19 cellular contexts compared by ENCODE assay signal in genomic region chr12:122206976-122207375, GRCh38. TPM values are rescaled to one million over a fixed set of nuclear protein-coding genes. Genes with fewer than 3 reads are reported as not detected.
A peak's percentile ranks its signal among the peaks of the same experiment; 100 is the strongest.
DNase-seq lines count a peak whose midpoint lies in the region; ATAC-seq and TF ChIP-seq lines count a peak whose summit lies in the region.
"Had no signal": no experiment of that assay in that cellular context is flagged by ENCODE, and none has a peak within 500 bp of the region (broad histone marks: within the 10 kb centered on the region; RNA-seq: fewer than 3 reads in every experiment).

No MANE protein-coding gene starts in this region.

- H3K79me2 ChIP-seq in PC-9 (ENCODE audit: low read depth), result no peaks in the 10 kb centered on the region

- H3K4me1 ChIP-seq in right cardiac atrium (ENCODE audit: control insufficient read depth, insufficient read depth, low read length) (no peaks in the 10 kb centered on the region), endodermal cell (ENCODE audit: control insufficient read depth, insufficient read depth, low read length) (no peaks in the 10 kb centered on the region), suprapubic skin (peaks cover 25% of the 10 kb centered on the region), PC-9 (replicated peaks; ENCODE audit: insufficient read depth) (peaks cover 6% of the 10 kb centered on the region; the same call in 1 of the 2 replicates)

- no TSS peak for BruUV-seq in PC-9 (replicated peaks; lab: Mats Ljungman, UMichigan)

- no peak overlapping the region for H3K9ac ChIP-seq in endodermal cell (ENCODE audit: extremely low read depth, low read length, poor library complexity, severe bottlenecking)
- H3K9ac ChIP-seq: BLaER1, GM23248 had no signal

- H3K27me3 ChIP-seq in right cardiac atrium (ENCODE audit: control insufficient read depth, insufficient read depth) (no peaks in the 10 kb centered on the region), endodermal cell (ENCODE audit: control insufficient read depth, insufficient read depth, low read length, poor library complexity, severe bottlenecking) (peaks cover 17% of the 10 kb centered on the region), suprapubic skin (peaks cover 14% of the 10 kb centered on the region), PC-9 (ENCODE audit: insufficient read depth, low read depth) (no peaks in the 10 kb centered on the region)

- no peak for TF ChIP-seq EP300 in suprapubic skin (IDR thresholded peaks at IDR 0.05)

- CTCF ChIA-PET in PC-9 (lab: Charles Lee), result no interaction called here

- peaks cover 35% of the 10 kb centered on the region for H3K36me3 Mint-ChIP-seq in endodermal cell (ENCODE audit: low read depth)

- intact Hi-C loops in right cardiac atrium (cut with DNase I) (no loop called here), left cardiac atrium (cut with DNase I) (no loop called here), PC-9 (cut with micrococcal nuclease; ENCODE audit: unreplicated experiment) (no loop called here)

- peaks cover 5% of the 10 kb centered on the region for H3K4me1 Mint-ChIP-seq in endodermal cell

- WGBS in right cardiac atrium, result 83% methylated on average over 8 of the region's 8 CpGs
- 81 to 97% methylated on average over 6 to 7 of the region's 8 CpGs for WGBS in endodermal cell (ENCODE audit: insufficient coverage in 1 of 2, insufficient read length in 1 of 2), 2 experiments
- 95% methylated on average over 6 of the region's 8 CpGs for WGBS in suprapubic skin

- H3K36me3 ChIP-seq in endodermal cell (ENCODE audit: control insufficient read depth, insufficient read depth, low read length), result peaks cover 49% of the 10 kb centered on the region
- peaks cover 45% of the 10 kb centered on the region for H3K36me3 ChIP-seq in suprapubic skin
- peaks cover 4% of the 10 kb centered on the region; the same call in 1 of the 2 replicates for H3K36me3 ChIP-seq in PC-9 (ENCODE audit: low read depth)

- H4K20me1 ChIP-seq in PC-9 (ENCODE audit: insufficient read depth), result no peaks in the 10 kb centered on the region

- no peaks in the 10 kb centered on the region for H3K9me3 Mint-ChIP-seq in endodermal cell
- H3K9me3 Mint-ChIP-seq: CD8-positive, alpha-beta T cell had no signal

- POLR2A ChIA-PET in PC-9 (lab: Charles Lee; ENCODE audit: unreplicated experiment), result no interaction called here

- no peak overlapping the region for H3K27ac ChIP-seq in right cardiac atrium (ENCODE audit: low read length)
- H3K27ac ChIP-seq in endodermal cell (ENCODE audit: low read depth, low read length), result no peak overlapping the region
- no peak overlapping the region for H3K27ac ChIP-seq in suprapubic skin
- H3K27ac ChIP-seq in PC-9, result no peak overlapping the region
- H3K27ac ChIP-seq: BLaER1, GM23248, Peyer's patch had no signal

- no peak overlapping the region for H3K4me3 ChIP-seq in right cardiac atrium (ENCODE audit: low read length)
- H3K4me3 ChIP-seq in endodermal cell (ENCODE audit: low read length), result no peak overlapping the region
- no peak overlapping the region for H3K4me3 ChIP-seq in suprapubic skin
- H3K4me3 ChIP-seq in PC-9, result no peak overlapping the region
- H3K4me3 ChIP-seq: BLaER1, GM23248, Peyer's patch had no signal

- no peak overlapping the region for H3K4me2 ChIP-seq in PC-9
- H3K4me2 ChIP-seq: BLaER1 had no signal

- H2AFZ ChIP-seq in PC-9, result no peak overlapping the region
- H2AFZ ChIP-seq: GM23248 had no signal

- no peak overlapping the region for H3K4me3 Mint-ChIP-seq in endodermal cell
- H3K4me3 Mint-ChIP-seq: CD8-positive, alpha-beta T cell had no signal

- TF ChIP-seq CTCF in endodermal cell (conservative IDR thresholded peaks at IDR 0.05) (no peak), suprapubic skin (IDR thresholded peaks at IDR 0.05) (no peak), PC-9 (conservative IDR thresholded peaks at IDR 0.05) (no peak)

- ATAC-seq in right cardiac atrium (peak; percentile 4 to 9), left cardiac atrium (no peak), HG02938 (IDR thresholded peaks at IDR 0.05; ENCODE audit: unreplicated experiment) (no peak)
- ATAC-seq: CD8-positive, alpha-beta T cell; HCT116 had no signal

- no peak for DNase-seq in right cardiac atrium
- no peak for DNase-seq in left cardiac atrium
- DNase-seq in endodermal cell, result peak; percentile 50
- DNase-seq in suprapubic skin (ENCODE audit: low spot score in 2 of 2), result peak; percentile 56 to 75
- no peak for DNase-seq in PC-9
- DNase-seq: Calu3; CD8-positive, alpha-beta T cell; GF-D8; GM23248; KG1; NCI-H1105 treated with DMSO at 0.1 percent for 48 hours; NCI-H1694; NCI-H2081 treated with DMSO at 0.1 percent for 48 hours; Right ventricle myocardium superior had no signal

- H3F3A ChIP-seq in PC-9 (ENCODE audit: insufficient read depth, low read depth), result peaks cover 29% of the 10 kb centered on the region; the same call in 1 of the 2 replicates

- H3K9me3 ChIP-seq in right cardiac atrium (ENCODE audit: control insufficient read depth, low read length), result no peaks in the 10 kb centered on the region
- H3K9me3 ChIP-seq in endodermal cell (ENCODE audit: control insufficient read depth, low read length), result no peaks in the 10 kb centered on the region
- no peaks in the 10 kb centered on the region for H3K9me3 ChIP-seq in suprapubic skin
- no peaks in the 10 kb centered on the region for H3K9me3 ChIP-seq in PC-9 (ENCODE audit: insufficient read depth, low read depth)
- H3K9me3 ChIP-seq: BLaER1, Peyer's patch had no signal

- peaks cover 38% of the 10 kb centered on the region for H3K27me3 Mint-ChIP-seq in endodermal cell (ENCODE audit: insufficient read depth)

- H3K27ac Mint-ChIP-seq in endodermal cell, result no peak overlapping the region
- H3K27ac Mint-ChIP-seq: CD8-positive, alpha-beta T cell had no signal

- no peaks in the 10 kb centered on the region for H3K9me2 ChIP-seq in PC-9 (ENCODE audit: insufficient read depth)

- TF ChIP-seq POLR2A in suprapubic skin (IDR thresholded peaks at IDR 0.05), result no peak

RNA-seq across cellular contexts. Expression of gene B3GNT4, which starts 3.5 kb away (rescaled TPM):
- total RNA-seq in right cardiac atrium (under 1 TPM in 1 of 4 donors, not detected in 3; 0.29 TPM), left cardiac atrium (not detected), endodermal cell (1 to 10 TPM; 1.6 to 1.8 TPM), suprapubic skin (10 to 100 TPM in 1 of 4 donors, 1 to 10 TPM in 3; 3.3 to 12.9 (median 5.6) TPM), PC-9 (2021) (2.8 and 3.1 TPM in 2 replicates)
- 0.36 TPM for polyA plus RNA-seq in right cardiac atrium
- 1.4 TPM for polyA plus RNA-seq in endodermal cell (2013, experiment 1 of 2)
- polyA plus RNA-seq in endodermal cell (2013, experiment 2 of 2), result 0.41 TPM
- total RNA-seq: CD8-positive, alpha-beta T cell; Right ventricle myocardium superior had no signal

RNA-seq across cellular contexts. Expression of gene DIABLO, which starts 18.9 kb away (rescaled TPM):
- total RNA-seq in right cardiac atrium, result 10 to 100 TPM; 25.0 to 29.3 (median 27.3) TPM
- 31.9 TPM for polyA plus RNA-seq in right cardiac atrium
- 10 to 100 TPM; 24.5 to 31.6 TPM for total RNA-seq in left cardiac atrium
- total RNA-seq in endodermal cell, result 10 to 100 TPM; 77.5 to 81.0 TPM
- polyA plus RNA-seq in endodermal cell (2013, experiment 1 of 2), result 77.6 TPM
- polyA plus RNA-seq in endodermal cell (2013, experiment 2 of 2), result 71.8 TPM
- total RNA-seq in suprapubic skin, result 10 to 100 TPM; 33.3 to 58.3 (median 53.3) TPM
- 47.9 and 51.7 TPM in 2 replicates for total RNA-seq in PC-9 (2021)

RNA-seq across cellular contexts. Expression of gene LRRC43, which starts 24.1 kb away (rescaled TPM):
- 1 to 10 TPM in 2 of 4 donors, under 1 TPM in 2; 0.69 to 3.1 (median 1.3) TPM for total RNA-seq in right cardiac atrium
- 2.3 TPM for polyA plus RNA-seq in right cardiac atrium
- under 1 TPM; 0.68 to 0.71 TPM for total RNA-seq in left cardiac atrium
- 1 to 10 TPM; 1.5 to 2.4 TPM for total RNA-seq in endodermal cell
- polyA plus RNA-seq in endodermal cell (2013, experiment 1 of 2), result 1.2 TPM
- polyA plus RNA-seq in endodermal cell (2013, experiment 2 of 2), result 0.79 TPM
- 1 to 10 TPM in 1 of 4 donors, not detected in 3; 1.1 TPM for total RNA-seq in suprapubic skin
- 0.39 and 0.83 TPM in 2 replicates for total RNA-seq in PC-9 (2021)
- total RNA-seq: Calu3, NCI-H460, Peyer's patch had no signal

RNA-seq across cellular contexts. Expression of gene IL31, which starts 33.0 kb away (rescaled TPM):
- total RNA-seq in right cardiac atrium, result not detected
- polyA plus RNA-seq in right cardiac atrium, result not detected
- not detected for total RNA-seq in left cardiac atrium
- total RNA-seq in endodermal cell, result not detected
- not detected for polyA plus RNA-seq in endodermal cell (2013, experiment 1 of 2)
- not detected for polyA plus RNA-seq in endodermal cell (2013, experiment 2 of 2)
- not detected for total RNA-seq in suprapubic skin
- total RNA-seq in PC-9 (2021), result not detected in 2 replicates
- total RNA-seq: Calu3; CD8-positive, alpha-beta T cell; GM23248; NCI-H460; Peyer's patch; Right ventricle myocardium superior had no signal
- polyA plus RNA-seq: GM23248 had no signal

RNA-seq across cellular contexts. Expression of gene VPS33A, which starts 59.3 kb away (rescaled TPM):
- total RNA-seq in right cardiac atrium (10 to 100 TPM in 3 of 4 donors, 1 to 10 TPM in 1; 7.8 to 15.2 (median 12.7) TPM), left cardiac atrium (10 to 100 TPM in 1 of 2 donors, 1 to 10 TPM in 1; 9.1 to 10.7 TPM), endodermal cell (10 to 100 TPM; 50.6 to 52.8 TPM), suprapubic skin (10 to 100 TPM; 13.6 to 19.4 (median 15.1) TPM), PC-9 (2021) (18.1 and 20.2 TPM in 2 replicates)
- 7.3 TPM for polyA plus RNA-seq in right cardiac atrium
- 29.3 TPM for polyA plus RNA-seq in endodermal cell (2013, experiment 1 of 2)
- polyA plus RNA-seq in endodermal cell (2013, experiment 2 of 2), result 26.8 TPM

Comparison
In these comparisons a context has a peak if more than half of its experiments do, and no peak if none do; other contexts are left out.
1. ATAC-seq: peak in right cardiac atrium (2 of 2); none in left cardiac atrium (0 of 2) and HG02938 (single experiment).
2. DNase-seq: peak in endodermal cell (single experiment) and suprapubic skin (2 of 2); none in right cardiac atrium (0 of 3), left cardiac atrium (single experiment) and PC-9 (0 of 2).